Comparison of ENCODE assay signal across 18 cellular contexts in the genomic region with DNA sequence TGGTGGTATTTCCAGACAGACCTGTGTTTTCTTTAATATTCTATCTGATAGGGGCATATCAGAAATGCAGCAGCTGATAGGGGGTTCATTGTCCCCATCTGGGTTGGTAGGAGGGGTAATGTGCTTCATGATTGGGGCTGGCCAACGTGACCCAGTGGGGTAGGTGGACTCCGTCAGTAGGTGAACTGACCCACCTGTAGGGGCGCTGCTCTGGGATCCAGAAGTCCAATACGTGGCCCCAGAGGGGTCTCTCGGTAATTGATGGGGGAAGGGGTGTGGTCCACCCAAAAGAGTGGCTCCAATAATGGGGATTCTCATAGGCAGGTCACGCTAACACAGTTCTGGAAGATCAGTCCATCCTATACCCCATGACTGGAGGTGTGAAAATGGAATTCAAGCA.
DNase-seq lines count a peak whose midpoint lies in the region; FAIRE-seq and TF ChIP-seq lines count a peak whose summit lies in the region.
"Had no signal": no experiment of that assay in that cellular context is flagged by ENCODE, and none has a peak within 500 bp of the region (broad histone marks: within the 10 kb centered on the region; RNA-seq: fewer than 3 reads in every experiment).

No MANE protein-coding gene starts in this region.

- H3K4me3 ChIP-seq in GM12865 (ENCODE audit: low read depth, low read length) (no peak overlapping the region), NB4 (ENCODE audit: low read depth, low read length) (no peak overlapping the region), H1 (ENCODE audit: extremely low read depth in 1 of 4, insufficient read depth in 2 of 4, low read depth in 3 of 4, low read length in 4 of 4) (no peak overlapping the region)
- H3K4me3 ChIP-seq: HAP-1, Peyer's patch, SJSA1 had no signal

- TF ChIP-seq CTCF in 22Rv1 (IDR thresholded peaks at IDR 0.05) (peak; percentile 44), GM12865 (IDR thresholded peaks at IDR 0.05; ENCODE audit: insufficient read depth, low read depth, low read length, missing control alignments) (peak; percentile 12), NB4 (IDR thresholded peaks at IDR 0.05; ENCODE audit: low read depth, low read length) (peak; percentile 19), H1 (IDR thresholded peaks at IDR 0.05; ENCODE audit: control extremely low read depth in 1 of 3, insufficient read depth in 1 of 3, low read depth in 1 of 3, low read length in 3 of 3) (peak; percentile 7 to 36 (median 33); a peak in 2 of 4 replicates)

- no peak for DNase-seq in GM12865 (ENCODE audit: low read depth)
- DNase-seq in NB4 (ENCODE audit: low read depth): no peak
- DNase-seq in H1 (ENCODE audit: low read depth in 1 of 2, low spot score in 2 of 2): no peak
- no peak for DNase-seq in dedifferentiated amniotic fluid mesenchymal stem cell (ENCODE audit: extremely low spot score)
- no peak for DNase-seq in G401 (ENCODE audit: low spot score)
- no peak for DNase-seq in stimulated activated CD4-positive, alpha-beta T cell treated with anti-CD3 and anti-CD28 coated beads, Interleukin-2, amount 100 ng/mL, for 24 hours
- no peak for DNase-seq in HT-29 (ENCODE audit: low spot score)
- DNase-seq: Caco-2; CD4-positive, alpha-beta T cell; KBM-7; NCI-H1417; NCI-H187; NCI-H2107; NCI-H510A; Peyer's patch had no signal

- CTCF ChIA-PET in H1 (lab: Charles Lee; ENCODE audit: partially characterized antibody): interaction anchor here (0.6 to 1.2 kb wide), 2 partner anchors 17 to 169 kb away, joined by 3 to 4 read pairs; no protein-coding TSS in a partner anchor

- no peak overlapping the region for H2BK12ac ChIP-seq in H1 (ENCODE audit: low read depth, low read length)

- H2AK5ac ChIP-seq in H1 (ENCODE audit: low read depth, low read length): no peak overlapping the region

- TF ChIP-seq RAD21 in H1 (IDR thresholded peaks at IDR 0.05 in 1 of 2, conservative IDR thresholded peaks at IDR 0.05 in 1 of 2; ENCODE audit: low read depth in 2 of 2, low read length in 2 of 2): no peak

- H3K14ac ChIP-seq in H1 (ENCODE audit: insufficient read length): no peak overlapping the region

- H3K4me1 ChIP-seq in H1 (replicated peaks in 1 of 4; ENCODE audit: control insufficient read depth in 3 of 4, insufficient read depth in 4 of 4, low read length in 3 of 4): no peaks in the 10 kb centered on the region
- H3K4me1 ChIP-seq: Caco-2, HAP-1, Peyer's patch, SJSA1 had no signal

- H3K56ac ChIP-seq in H1 (replicated peaks; ENCODE audit: insufficient read length, low read depth, low read length): no peak overlapping the region

- TF ChIP-seq POLR2A in NB4 (IDR thresholded peaks at IDR 0.05; ENCODE audit: extremely low read depth, insufficient read length): no peak
- TF ChIP-seq POLR2A in H1 (IDR thresholded peaks at IDR 0.05; ENCODE audit: control extremely low read depth in 1 of 2, low read depth in 2 of 2, low read length in 2 of 2): no peak

- no peaks in the 10 kb centered on the region; the same call in 1 of the 2 replicates for H3K79me1 ChIP-seq in H1 (ENCODE audit: low read depth, low read length)

- H3K27me3 ChIP-seq in H1 (replicated peaks in 1 of 4; ENCODE audit: control insufficient read depth in 3 of 4, extremely low read depth in 1 of 4, insufficient read depth in 3 of 4, low read length in 3 of 4): no peaks in the 10 kb centered on the region
- H3K27me3 ChIP-seq: Peyer's patch, SJSA1 had no signal

- no peak overlapping the region for H3K23ac ChIP-seq in H1 (ENCODE audit: insufficient read length)

- H3K4me2 ChIP-seq in H1 (ENCODE audit: insufficient read depth in 1 of 2, low read depth in 2 of 2, low read length in 2 of 2): no peak overlapping the region

- no peak overlapping the region for H4K91ac ChIP-seq in H1 (replicated peaks; ENCODE audit: insufficient read length, low read length)

- H3K27ac ChIP-seq in 22Rv1 (no peak overlapping the region), H1 (ENCODE audit: low read depth, low read length) (no peak overlapping the region)
- H3K27ac ChIP-seq: Peyer's patch, SJSA1 had no signal

- no peak overlapping the region for H4K8ac ChIP-seq in H1 (ENCODE audit: extremely low read depth, insufficient read depth, low read length)

- no peak overlapping the region for H2BK20ac ChIP-seq in H1 (ENCODE audit: low read length)

- no peak for FAIRE-seq in H1 (lab: Jason Lieb, UNC)

- H3K79me2 ChIP-seq in H1 (ENCODE audit: control insufficient read depth in 1 of 2, insufficient read depth in 2 of 2, low read length in 2 of 2): peaks cover 0 to 3% of the 10 kb centered on the region in 2 experiments; a peak in 1 of 4 replicates

- H3K23me2 ChIP-seq in H1 (ENCODE audit: low read depth, low read length): peaks cover 5% of the 10 kb centered on the region; the same call in 1 of the 2 replicates

- no peak overlapping the region for H2BK5ac ChIP-seq in H1 (ENCODE audit: low read depth, low read length)

- H4K20me1 ChIP-seq in H1 (replicated peaks in 1 of 2; ENCODE audit: control insufficient read depth in 1 of 2, insufficient read depth in 2 of 2, low read length in 2 of 2): peaks cover 0 to 4% of the 10 kb centered on the region in 2 experiments

- no peak overlapping the region for H2BK15ac ChIP-seq in H1 (ENCODE audit: low read length)

- H2AFZ ChIP-seq in H1 (ENCODE audit: low read length): no peak overlapping the region

- no peak overlapping the region for H3K18ac ChIP-seq in H1 (ENCODE audit: extremely low read depth, low read length)

- 79% methylated on average over 6 of the region's 6 CpGs; no CpG with 5 or more reads in 1 of the 2 experiments for WGBS in H1 (ENCODE audit: extremely low coverage in 1 of 2, insufficient coverage in 1 of 2, insufficient read length in 1 of 2, insufficient replicate concordance in 2 of 2, low coverage in 1 of 2, low lambda C conversion rate in 2 of 2, missing lambda C conversion rate in 1 of 2), 2 experiments

- no peak for TF ChIP-seq EP300 in H1 (IDR thresholded peaks at IDR 0.05; ENCODE audit: borderline replicate concordance in 1 of 2, low read depth in 2 of 2, low read length in 2 of 2)

- H2BK120ac ChIP-seq in H1 (replicated peaks; ENCODE audit: low read depth, low read length): no peak overlapping the region

- no peak overlapping the region for H4K5ac ChIP-seq in H1 (ENCODE audit: insufficient read length, low read depth, low read length)

- no peaks in the 10 kb centered on the region for H3K36me3 ChIP-seq in H1 (ENCODE audit: control insufficient read depth in 2 of 4, insufficient read depth in 4 of 4, low read length in 3 of 4)
- H3K36me3 ChIP-seq: HAP-1, Peyer's patch, SJSA1 had no signal

- no peak overlapping the region for H3K4ac ChIP-seq in H1 (replicated peaks; ENCODE audit: insufficient read length, low read depth, low read length)

- no peak overlapping the region for H3K9ac ChIP-seq in H1 (replicated peaks in 1 of 4; ENCODE audit: extremely low read depth in 1 of 4, low read depth in 3 of 4, low read length in 3 of 4)

- POLR2A ChIA-PET in H1 (lab: Charles Lee; ENCODE audit: partially characterized antibody): no interaction called here

- H3K9me3 ChIP-seq in H1 (ENCODE audit: insufficient read depth in 2 of 2, low read depth in 1 of 2, low read length in 1 of 2): peaks cover 0 to under 1% of the 10 kb centered on the region in 2 experiments; a peak in 1 of 4 replicates
- H3K9me3 ChIP-seq: Caco-2, HAP-1, Peyer's patch, SJSA1 had no signal

- in situ Hi-C loops in G401 (cut with HindIII; ENCODE audit: low sequenced_read_pairs): no loop called here

TF ChIP-seq in H1, 55 proteins besides CTCF, POLR2A, EP300 and RAD21:
- TF ChIP-seq, protein P1, sequence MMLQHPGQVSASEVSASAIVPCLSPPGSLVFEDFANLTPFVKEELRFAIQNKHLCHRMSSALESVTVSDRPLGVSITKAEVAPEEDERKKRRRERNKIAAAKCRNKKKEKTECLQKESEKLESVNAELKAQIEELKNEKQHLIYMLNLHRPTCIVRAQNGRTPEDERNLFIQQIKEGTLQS (IDR thresholded peaks at IDR 0.05; ENCODE audit: insufficient read depth, low read depth, low read length): no peak
- no peak for TF ChIP-seq KDM1A (IDR thresholded peaks at IDR 0.05; ENCODE audit: borderline replicate concordance, low read length)
